7 cellular contexts compared by ENCODE assay signal in the genomic region with DNA sequence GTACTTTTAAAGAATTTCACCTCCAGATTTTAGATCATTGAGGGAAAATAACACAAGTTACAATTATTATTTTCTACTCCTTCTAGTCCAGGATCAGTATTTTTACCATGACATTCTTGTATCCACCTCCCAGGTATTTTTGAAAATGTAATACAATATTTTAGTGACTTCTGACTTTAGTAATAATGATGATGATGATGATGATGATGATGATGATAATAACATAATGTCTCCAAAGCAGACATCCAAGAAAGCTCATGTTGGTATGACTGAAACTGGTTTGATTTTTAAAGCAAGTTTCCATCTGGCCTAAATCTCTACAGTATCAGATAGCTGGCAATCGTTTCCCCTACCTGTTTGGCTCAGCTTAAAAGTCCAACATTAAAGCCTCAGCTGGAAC.
"Had no signal": no experiment of that assay in that cellular context is flagged by ENCODE, and none has a peak within 500 bp of the region (broad histone marks: within the 10 kb centered on the region; RNA-seq: fewer than 3 reads in every experiment).

No MANE protein-coding gene starts in this region.

- H3K4me3 ChIP-seq: K562 had no signal

- DNase-seq: IMR-90, KBM-7, KG1 had no signal

- H3K27ac ChIP-seq: HL-60, KMS-11 had no signal

- FAIRE-seq: HTR-8/SVneo, K562 had no signal

- ATAC-seq: K562 had no signal

- H3K9ac ChIP-seq: KMS-11 had no signal

- H3K4me2 ChIP-seq: KMS-11 had no signal
